23 cellular contexts compared by ENCODE assay signal in the genomic region with DNA sequence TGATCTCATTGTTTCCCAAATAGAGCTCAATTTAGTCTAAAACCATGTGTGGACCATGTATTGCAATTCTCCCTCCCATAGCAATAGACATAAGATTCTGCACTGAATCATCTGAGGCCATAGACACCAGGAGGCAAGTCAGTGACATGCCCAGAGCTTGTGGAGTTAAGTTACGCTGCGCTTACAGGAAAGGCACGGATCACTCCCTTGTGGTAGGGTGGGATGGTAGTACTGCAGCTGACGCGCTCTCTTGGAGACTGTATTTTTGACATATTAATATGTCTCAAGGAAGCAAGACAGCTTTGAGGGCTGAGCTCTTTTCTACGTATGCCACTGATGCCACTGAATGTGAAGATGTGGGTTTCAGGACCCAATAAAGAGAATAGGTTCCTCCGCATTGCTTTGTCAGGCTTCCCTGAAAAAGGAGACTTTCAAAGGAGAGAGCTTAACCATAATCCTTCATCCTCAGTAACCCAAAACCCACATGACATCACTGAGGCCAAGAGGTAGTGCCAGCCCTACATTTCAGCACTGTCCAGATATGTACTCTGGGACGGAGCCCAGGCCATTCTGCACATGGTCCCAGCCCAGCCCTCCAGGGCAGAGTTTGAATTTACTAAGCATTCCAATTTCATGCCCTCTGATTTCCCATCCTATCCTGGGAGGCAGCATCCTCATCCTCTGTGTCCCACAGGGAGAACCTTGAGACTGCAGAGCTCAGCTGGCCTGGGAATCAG.
"Had no signal": no experiment of that assay in that cellular context is flagged by ENCODE, and none has a peak within 500 bp of the region (broad histone marks: within the 10 kb centered on the region; RNA-seq: fewer than 3 reads in every experiment).

No MANE protein-coding gene starts in this region.

- H3K36me3 ChIP-seq: breast epithelium, colonic mucosa, esophagus muscularis mucosa, gastrocnemius medialis, pancreas, right lobe of liver, transverse colon, uterus had no signal

- H3K27me3 Mint-ChIP-seq: activated CD4-positive, alpha-beta memory T cell treated with anti-CD3 and anti-CD28 coated beads, Interleukin-2, amount 10 ng/mL, durations not matched to agents 7 days and 5 days; activated CD4-positive, alpha-beta T cell treated with anti-CD3 and anti-CD28 coated beads, Interleukin-2, amount 10 ng/mL, durations not matched to agents 24 days and 14 days; naive thymus-derived CD8-positive, alpha-beta T cell; stimulated activated naive B cell treated with anti-CD40 and anti-IgM and Interleukin-4, amounts not matched to agents 10 μg/mL and 1 μg/mL and 100 μg/mL, for 72 hours had no signal

- H3K4me3 ChIP-seq: breast epithelium, colonic mucosa, dorsolateral prefrontal cortex, esophagus muscularis mucosa, gastrocnemius medialis, lung, pancreas, right lobe of liver, skin epidermis, transverse colon, uterus had no signal

- H3K27ac ChIP-seq: breast epithelium, colonic mucosa, dorsolateral prefrontal cortex, esophagus muscularis mucosa, gastrocnemius medialis, pancreas, right lobe of liver, skin epidermis, transverse colon, uterus had no signal

- H3K4me1 Mint-ChIP-seq: activated CD4-positive, alpha-beta memory T cell treated with anti-CD3 and anti-CD28 coated beads, Interleukin-2, amount 10 ng/mL, durations not matched to agents 7 days and 5 days; activated CD4-positive, alpha-beta T cell treated with anti-CD3 and anti-CD28 coated beads, Interleukin-2, amount 10 ng/mL, durations not matched to agents 24 days and 14 days; naive thymus-derived CD8-positive, alpha-beta T cell; stimulated activated naive B cell treated with anti-CD40 and anti-IgM and Interleukin-4, amounts not matched to agents 10 μg/mL and 1 μg/mL and 100 μg/mL, for 72 hours had no signal

- H3K4me3 Mint-ChIP-seq: activated CD4-positive, alpha-beta memory T cell treated with anti-CD3 and anti-CD28 coated beads, Interleukin-2, amount 10 ng/mL, durations not matched to agents 7 days and 5 days; activated CD4-positive, alpha-beta T cell treated with anti-CD3 and anti-CD28 coated beads, Interleukin-2, amount 10 ng/mL, durations not matched to agents 24 days and 14 days; activated T-helper 1 cell treated with anti-CD3 and anti-CD28 coated beads, Interleukin-12 subunit alpha, Interleukin-12 subunit beta, Interleukin-2, Interleukin-4 antibody, amounts not matched to agents 30 ng/mL and 10 ng/mL and 1 ng/mL, durations not matched to agents 14 hours and 24 hours and 36 hours; naive thymus-derived CD8-positive, alpha-beta T cell; stimulated activated naive B cell treated with anti-CD40 and anti-IgM and Interleukin-4, amounts not matched to agents 10 μg/mL and 1 μg/mL and 100 μg/mL, for 72 hours had no signal

- DNase-seq: activated CD4-positive, alpha-beta memory T cell treated with anti-CD3 and anti-CD28 coated beads, Interleukin-2, amount 10 ng/mL, durations not matched to agents 7 days and 5 days; activated CD4-positive, alpha-beta T cell treated with anti-CD3 and anti-CD28 coated beads, Interleukin-2, amount 10 ng/mL, durations not matched to agents 24 days and 14 days; activated gamma-delta T cell; activated naive CD4-positive, alpha-beta T cell treated with anti-CD3 and anti-CD28 coated beads, Interleukin-2, amount 50 U/mL, for 16 hours; activated T-cell treated with anti-CD3 and anti-CD28 coated beads for 4 hours; colonic mucosa; gastrocnemius medialis; islet precursor cell; left colon; naive thymus-derived CD8-positive, alpha-beta T cell; pancreas; right lobe of liver; stimulated activated CD4-positive, alpha-beta T cell treated with anti-CD3 and anti-CD28 coated beads, Interleukin-15, amount 100 ng/mL, for 24 hours; stimulated activated naive B cell treated with anti-CD40 and anti-IgM and Interleukin-4, amounts not matched to agents 10 μg/mL and 1 μg/mL and 100 μg/mL, for 72 hours; transverse colon; uterus had no signal

- H3K27me3 ChIP-seq: breast epithelium, colonic mucosa, dorsolateral prefrontal cortex, esophagus muscularis mucosa, gastrocnemius medialis, pancreas, right lobe of liver, transverse colon, uterus had no signal

- H3K9me3 ChIP-seq: breast epithelium, colonic mucosa, esophagus muscularis mucosa, gastrocnemius medialis, pancreas, right lobe of liver, uterus had no signal

- ATAC-seq: activated CD4-positive, CD25-positive, alpha-beta regulatory T cell treated with anti-CD3 and anti-CD28 coated beads, Interleukin-2, amount 50 U/mL, for 24 hours; gastrocnemius medialis; left colon; naive thymus-derived CD8-positive, alpha-beta T cell; pancreas; right lobe of liver; stimulated activated naive B cell treated with anti-CD40 and anti-IgM and Interleukin-4, amounts not matched to agents 10 μg/mL and 1 μg/mL and 100 μg/mL, for 72 hours had no signal

- H3K27ac Mint-ChIP-seq: activated CD4-positive, alpha-beta memory T cell treated with anti-CD3 and anti-CD28 coated beads, Interleukin-2, amount 10 ng/mL, durations not matched to agents 7 days and 5 days; activated CD4-positive, alpha-beta T cell treated with anti-CD3 and anti-CD28 coated beads, Interleukin-2, amount 10 ng/mL, durations not matched to agents 24 days and 14 days; activated T-helper 1 cell treated with anti-CD3 and anti-CD28 coated beads, Interleukin-12 subunit alpha, Interleukin-12 subunit beta, Interleukin-2, Interleukin-4 antibody, amounts not matched to agents 30 ng/mL and 10 ng/mL and 1 ng/mL, durations not matched to agents 14 hours and 24 hours and 36 hours; naive thymus-derived CD8-positive, alpha-beta T cell; stimulated activated naive B cell treated with anti-CD40 and anti-IgM and Interleukin-4, amounts not matched to agents 10 μg/mL and 1 μg/mL and 100 μg/mL, for 72 hours had no signal

- H3K36me3 Mint-ChIP-seq: naive thymus-derived CD8-positive, alpha-beta T cell; stimulated activated naive B cell treated with anti-CD40 and anti-IgM and Interleukin-4, amounts not matched to agents 10 μg/mL and 1 μg/mL and 100 μg/mL, for 72 hours had no signal

- H3K4me1 ChIP-seq: breast epithelium, colonic mucosa, esophagus muscularis mucosa, gastrocnemius medialis, pancreas, right lobe of liver, transverse colon, uterus had no signal
